In the genomic region with DNA sequence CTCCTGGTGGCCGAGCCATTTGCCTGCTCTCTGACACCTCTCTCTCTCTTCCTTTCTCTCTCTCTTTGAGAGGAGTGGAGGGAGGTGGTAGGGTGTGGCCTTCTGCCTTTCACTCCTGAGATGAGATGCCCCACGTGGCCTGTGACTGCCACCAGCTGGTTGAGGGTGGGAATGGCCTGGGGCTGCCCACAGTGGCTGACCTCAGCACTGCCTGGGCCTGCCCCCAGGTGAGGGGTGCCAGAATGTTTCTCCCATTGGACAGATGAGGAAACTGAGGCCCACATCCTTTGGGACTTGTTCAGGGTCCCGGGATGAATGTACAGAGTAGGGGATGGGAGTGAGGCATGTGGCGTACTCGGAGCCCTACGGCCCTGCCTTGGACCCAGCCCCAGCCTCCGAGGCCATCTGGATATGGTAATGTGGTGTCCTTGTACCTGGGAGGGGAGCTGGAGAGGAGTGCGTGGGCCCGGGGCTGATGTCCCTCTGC, we compare ENCODE assay signal across 6 cellular contexts. TPM values are rescaled to one million over a fixed set of nuclear protein-coding genes. Genes with fewer than 3 reads are reported as not detected.
A peak's percentile ranks its signal among the peaks of the same experiment; 100 is the strongest.
DNase-seq lines count a peak whose midpoint lies in the region; ATAC-seq and TF ChIP-seq lines count a peak whose summit lies in the region.

No MANE protein-coding gene starts in this region.

- DNase-seq in GM12864 (ENCODE audit: low read depth) (no peak), NCI-H128 (lab: John Stamatoyannopoulos, UW; ENCODE audit: unreplicated experiment) (peak; percentile 8), mucosa of gallbladder (ENCODE audit: low spot score) (peak; percentile 46), DMS79 (lab: John Stamatoyannopoulos, UW) (no peak)
- peak in 1 of 2 donors; percentile 72 for DNase-seq in activated naive CD4-positive, alpha-beta T cell treated with anti-CD3 and anti-CD28 coated beads, Interleukin-2, amount 50 U/mL, for 72 hours (ENCODE audit: low spot score in 2 of 2)

- ATAC-seq in activated naive CD4-positive, alpha-beta T cell treated with anti-CD3 and anti-CD28 coated beads, Interleukin-2, amount 50 U/mL, for 72 hours: peak; percentile 83 to 93
- no peak for ATAC-seq in GM18858 (IDR thresholded peaks at IDR 0.05; ENCODE audit: unreplicated experiment)

- H3K9me3 Mint-ChIP-seq in activated naive CD4-positive, alpha-beta T cell treated with anti-CD3 and anti-CD28 coated beads, Interleukin-2, amount 50 U/mL, for 72 hours: no peaks in the 10 kb centered on the region

- peak overlapping the region; percentile 62 to 75 for H3K27ac Mint-ChIP-seq in activated naive CD4-positive, alpha-beta T cell treated with anti-CD3 and anti-CD28 coated beads, Interleukin-2, amount 50 U/mL, for 72 hours

- H3K4me3 ChIP-seq in GM12864 (ENCODE audit: low read depth, low read length): no peak overlapping the region

- no peaks in the 10 kb centered on the region for H3K36me3 Mint-ChIP-seq in activated naive CD4-positive, alpha-beta T cell treated with anti-CD3 and anti-CD28 coated beads, Interleukin-2, amount 50 U/mL, for 72 hours

- peak; percentile 69 for TF ChIP-seq CTCF in GM12864 (IDR thresholded peaks at IDR 0.05; ENCODE audit: low read depth, low read length, missing control alignments)

RNA-seq across cellular contexts. Expression of a gene that starts 12.7 kb away (rescaled TPM):
- not detected for total RNA-seq in activated naive CD4-positive, alpha-beta T cell treated with anti-CD3 and anti-CD28 coated beads, Interleukin-2, amount 50 U/mL, for 72 hours
- total RNA-seq in mucosa of gallbladder: 0.29 TPM

RNA-seq across cellular contexts. Expression of a gene that starts 13.3 kb away (rescaled TPM):
- 10 to 100 TPM in 1 of 2 donors, 1 to 10 TPM in 1; 9.7 to 24.1 TPM for total RNA-seq in activated naive CD4-positive, alpha-beta T cell treated with anti-CD3 and anti-CD28 coated beads, Interleukin-2, amount 50 U/mL, for 72 hours
- total RNA-seq in mucosa of gallbladder: 38.7 TPM

RNA-seq across cellular contexts. Expression of a gene that starts 56.5 kb away (rescaled TPM):
- total RNA-seq in activated naive CD4-positive, alpha-beta T cell treated with anti-CD3 and anti-CD28 coated beads, Interleukin-2, amount 50 U/mL, for 72 hours: 10 to 100 TPM; 14.8 to 18.2 TPM
- 47.2 TPM for total RNA-seq in mucosa of gallbladder

RNA-seq across cellular contexts. Expression of a gene that starts 56.7 kb away (rescaled TPM):
- 10 to 100 TPM; 14.8 to 16.6 TPM for total RNA-seq in activated naive CD4-positive, alpha-beta T cell treated with anti-CD3 and anti-CD28 coated beads, Interleukin-2, amount 50 U/mL, for 72 hours
- total RNA-seq in mucosa of gallbladder: 27.1 TPM

RNA-seq across cellular contexts. Expression of a gene that starts 57.7 kb away (rescaled TPM):
- under 1 TPM; 0.04 to 0.46 TPM for total RNA-seq in activated naive CD4-positive, alpha-beta T cell treated with anti-CD3 and anti-CD28 coated beads, Interleukin-2, amount 50 U/mL, for 72 hours
- 0.12 TPM for total RNA-seq in mucosa of gallbladder

Comparison
In these comparisons a context has a peak if more than half of its experiments do, and no peak if none do; other contexts are left out.
1. DNase-seq: peak in NCI-H128 (single experiment) and mucosa of gallbladder (single experiment); none in GM12864 (single experiment) and DMS79 (single experiment).